Comparison of ENCODE assay signal across 11 cellular contexts in the genomic region with DNA sequence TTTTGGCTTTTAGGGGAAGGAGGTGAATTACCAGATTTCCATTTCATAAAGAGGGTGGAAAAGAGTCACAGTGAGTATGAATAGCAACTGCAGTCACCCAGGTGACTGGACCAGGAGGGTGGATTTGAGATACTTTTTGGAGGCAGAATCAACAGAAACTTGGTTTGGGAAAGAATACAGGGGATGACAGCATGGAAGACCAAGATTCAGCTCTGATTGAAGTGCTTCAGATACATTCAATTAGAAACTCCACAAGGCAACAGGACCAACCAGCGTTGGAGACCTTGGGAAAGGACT.
DNase-seq lines count a peak whose midpoint lies in the region; ATAC-seq and TF ChIP-seq lines count a peak whose summit lies in the region.
"Had no signal": no experiment of that assay in that cellular context is flagged by ENCODE, and none has a peak within 500 bp of the region (broad histone marks: within the 10 kb centered on the region; RNA-seq: fewer than 3 reads in every experiment).

No MANE protein-coding gene starts in this region.

- 92 to 98% methylated on average over 1 of the region's 1 CpG for WGBS in lower leg skin, 2 donors

- no peak overlapping the region for H3K4me3 ChIP-seq in lower leg skin (ENCODE audit: low read depth, poor library complexity, severe bottlenecking)

- peaks cover 4% of the 10 kb centered on the region for H3K36me3 Mint-ChIP-seq in activated naive CD8-positive, alpha-beta T cell treated with anti-CD3 and anti-CD28 coated beads, Interleukin-2, amount 50 U/mL, for 24 hours (ENCODE audit: low read depth)

- ATAC-seq in GM18511 (IDR thresholded peaks at IDR 0.05; ENCODE audit: unreplicated experiment) (peak; percentile 5), GM21360 (IDR thresholded peaks at IDR 0.05; ENCODE audit: unreplicated experiment) (peak; percentile 9), HG03135 (IDR thresholded peaks at IDR 0.05; ENCODE audit: unreplicated experiment) (peak; percentile 8)
- peak; percentile 41 for ATAC-seq in activated naive CD8-positive, alpha-beta T cell treated with anti-CD3 and anti-CD28 coated beads, Interleukin-2, amount 50 U/mL, for 24 hours
- ATAC-seq: left colon had no signal

- no peak for TF ChIP-seq CTCF in lower leg skin (IDR thresholded peaks at IDR 0.05)
- no peak for TF ChIP-seq CTCF in GM10266 (IDR thresholded peaks at IDR 0.05; ENCODE audit: control insufficient read depth, insufficient read depth, low read depth, missing control alignments)

- peak overlapping the region; percentile 94 for H3K27ac Mint-ChIP-seq in activated naive CD8-positive, alpha-beta T cell treated with anti-CD3 and anti-CD28 coated beads, Interleukin-2, amount 50 U/mL, for 24 hours

- no peak for DNase-seq in activated naive CD8-positive, alpha-beta T cell treated with anti-CD3 and anti-CD28 coated beads, Interleukin-2, amount 50 U/mL, for 24 hours
- no peak for DNase-seq in central memory CD4-positive, alpha-beta T cell
- DNase-seq in posterior vena cava (ENCODE audit: low spot score) (no peak), lower leg skin (ENCODE audit: low spot score in 2 of 2) (no peak), GM10266 (ENCODE audit: extremely low spot score) (no peak)
- DNase-seq: foreskin melanocyte, left colon, NCI-H748 treated with DMSO at 0.1 percent for 48 hours had no signal

- intact Hi-C loops in posterior vena cava (cut with DNase I), result no loop called here
- intact Hi-C loops in lower leg skin (cut with DNase I; ENCODE audit: low total_unique reads), result no loop called here

- no peak for TF ChIP-seq POLR2A in lower leg skin (IDR thresholded peaks at IDR 0.05)

- peaks cover 92% of the 10 kb centered on the region for H3K4me1 Mint-ChIP-seq in activated naive CD8-positive, alpha-beta T cell treated with anti-CD3 and anti-CD28 coated beads, Interleukin-2, amount 50 U/mL, for 24 hours

- H3K4me3 Mint-ChIP-seq in activated naive CD8-positive, alpha-beta T cell treated with anti-CD3 and anti-CD28 coated beads, Interleukin-2, amount 50 U/mL, for 24 hours, result peak overlapping the region; percentile 72

- H3K27me3 Mint-ChIP-seq in activated naive CD8-positive, alpha-beta T cell treated with anti-CD3 and anti-CD28 coated beads, Interleukin-2, amount 50 U/mL, for 24 hours, result no peaks in the 10 kb centered on the region

- H3K9me3 Mint-ChIP-seq in activated naive CD8-positive, alpha-beta T cell treated with anti-CD3 and anti-CD28 coated beads, Interleukin-2, amount 50 U/mL, for 24 hours, result no peaks in the 10 kb centered on the region
